1 cellular context compared by ENCODE assay signal in genomic region chr17:34673995-34674900, GRCh38.
TF ChIP-seq lines count a peak whose summit lies in the region.

No MANE protein-coding gene starts in this region.

TF ChIP-seq in SK-N-SH treated with all-trans-retinoic acid at 6 μM for 48 hours, 23 proteins besides CTCF, POLR2A, EP300 and RAD21 (continued from another document):
- TF ChIP-seq CREB5 (CRISPR knock-in tag; IDR thresholded peaks at IDR 0.05; ENCODE audit: low read depth) = no peak
- no peak for TF ChIP-seq POU6F1 (CRISPR knock-in tag; IDR thresholded peaks at IDR 0.05; ENCODE audit: borderline replicate concordance, low read depth)
